In genomic region chr2:198448803-198449202, GRCh38 we compare ENCODE assay signal across 27 cellular contexts.
"Had no signal": no experiment of that assay in that cellular context is flagged by ENCODE, and none has a peak within 500 bp of the region (broad histone marks: within the 10 kb centered on the region; RNA-seq: fewer than 3 reads in every experiment).

No MANE protein-coding gene starts in this region.

- H3K27me3 Mint-ChIP-seq: stimulated activated naive CD8-positive, alpha-beta T cell treated with anti-CD3 and anti-CD28 coated beads, Interleukin-15, Interleukin-2, amounts not matched to agents 100 ng/mL and 50 ng/mL, for 24 hours had no signal

- H3K9ac ChIP-seq: parathyroid adenoma had no signal

- H3K36me3 ChIP-seq: colonic mucosa, left ventricle myocardium inferior, neutrophil, thyroid gland, upper lobe of right lung had no signal

- H3K4me1 ChIP-seq: colonic mucosa, left ventricle myocardium inferior, parathyroid adenoma, thyroid gland, upper lobe of right lung had no signal

- H3K9me3 Mint-ChIP-seq: endodermal cell; mesothelial cell of epicardium; nephron; stimulated activated naive CD8-positive, alpha-beta T cell treated with anti-CD3 and anti-CD28 coated beads, Interleukin-15, Interleukin-2, amounts not matched to agents 100 ng/mL and 50 ng/mL, for 24 hours; T-helper 2 cell treated with Interferon-gamma antibody and Interleukin-4, amounts not matched to agents 5 μg/mL and 100 μg/mL, for 36 hours; WTC11 had no signal

- DNase-seq: activated CD4-positive, alpha-beta T cell treated with anti-CD3 and anti-CD28 coated beads for 36 hours; activated CD4-positive, alpha-beta T cell treated with anti-CD3 and anti-CD28 coated beads, Interleukin-2, amount 50 U/mL, for 48 hours; activated CD8-positive, alpha-beta memory T cell treated with anti-CD3 and anti-CD28 coated beads, Interleukin-2, amount 50 U/mL, for 48 hours; activated naive CD4-positive, alpha-beta T cell treated with Interleukin-2 at 50 U/mL for 16 hours; activated naive CD8-positive, alpha-beta T cell treated with anti-CD3 and anti-CD28 coated beads for 36 hours; activated T-cell treated with anti-CD3 and anti-CD28 coated beads, Interleukin-2, amount 50 U/mL, for 48 hours; colonic mucosa; endodermal cell; foreskin melanocyte; immature natural killer cell; kidney glomerular epithelial cell; left ventricle myocardium inferior; right cardiac atrium; stimulated activated CD4-positive, alpha-beta T cell treated with anti-CD3 and anti-CD28 coated beads, Interleukin-1b, Interleukin-23, amount 100 ng/mL, for 48 hours; substantia nigra; thyroid gland; upper lobe of right lung had no signal

- H3K27ac ChIP-seq: colonic mucosa, hepatocyte, left ventricle myocardium inferior, neutrophil, parathyroid adenoma, thyroid gland, upper lobe of right lung had no signal

- H3K4me2 ChIP-seq: hepatocyte had no signal

- H3K27me3 ChIP-seq: colonic mucosa, hepatocyte, neutrophil, thyroid gland, upper lobe of right lung had no signal

- H2AFZ ChIP-seq: hepatocyte, parathyroid adenoma had no signal

- H3K9me3 ChIP-seq: colonic mucosa, neutrophil, thyroid gland, upper lobe of right lung had no signal

- FAIRE-seq: astrocyte, TTC549 had no signal

- H3K36me3 Mint-ChIP-seq: activated naive CD8-positive, alpha-beta T cell treated with anti-CD3 and anti-CD28 coated beads for 36 hours; immature natural killer cell; mesothelial cell of epicardium; WTC11 had no signal

- H3K4me1 Mint-ChIP-seq: activated CD4-positive, alpha-beta T cell treated with anti-CD3 and anti-CD28 coated beads for 36 hours; activated naive CD8-positive, alpha-beta T cell treated with anti-CD3 and anti-CD28 coated beads for 36 hours; endodermal cell; immature natural killer cell; mesothelial cell of epicardium; nephron; WTC11 had no signal

- H3K4me3 Mint-ChIP-seq: activated CD4-positive, alpha-beta T cell treated with anti-CD3 and anti-CD28 coated beads for 36 hours; activated naive CD8-positive, alpha-beta T cell treated with anti-CD3 and anti-CD28 coated beads for 36 hours; endodermal cell; immature natural killer cell; mesothelial cell of epicardium; nephron; stimulated activated naive CD8-positive, alpha-beta T cell treated with anti-CD3 and anti-CD28 coated beads, Interleukin-15, Interleukin-2, amounts not matched to agents 100 ng/mL and 50 ng/mL, for 24 hours; T-helper 2 cell treated with Interferon-gamma antibody and Interleukin-4, amounts not matched to agents 5 μg/mL and 100 μg/mL, for 36 hours; WTC11 had no signal

- H3K27ac Mint-ChIP-seq: activated CD4-positive, alpha-beta T cell treated with anti-CD3 and anti-CD28 coated beads for 36 hours; activated naive CD8-positive, alpha-beta T cell treated with anti-CD3 and anti-CD28 coated beads for 36 hours; endodermal cell; immature natural killer cell; mesothelial cell of epicardium; nephron; stimulated activated naive CD8-positive, alpha-beta T cell treated with anti-CD3 and anti-CD28 coated beads, Interleukin-15, Interleukin-2, amounts not matched to agents 100 ng/mL and 50 ng/mL, for 24 hours; T-helper 2 cell treated with Interferon-gamma antibody and Interleukin-4, amounts not matched to agents 5 μg/mL and 100 μg/mL, for 36 hours; WTC11 had no signal

- H3K4me3 ChIP-seq: colonic mucosa, hepatocyte, left ventricle myocardium inferior, thyroid gland, upper lobe of right lung had no signal

- H3K79me2 ChIP-seq: hepatocyte, parathyroid adenoma had no signal
